In genomic region chr3:169818330-169818729, GRCh38 we compare ENCODE assay signal across 1 cellular context.
TF ChIP-seq lines count a peak whose summit lies in the region.

No MANE protein-coding gene starts in this region.

TF ChIP-seq in HepG2, 621 proteins besides CTCF, POLR2A, EP300 and RAD21:
- TF ChIP-seq ZNF292 (CRISPR knock-in tag; IDR thresholded peaks at IDR 0.05; ENCODE audit: borderline replicate concordance, low read depth) = no peak
- TF ChIP-seq ZNF383 (CRISPR knock-in tag; IDR thresholded peaks at IDR 0.05; ENCODE audit: borderline replicate concordance) = no peak
- no peak for TF ChIP-seq KAT7 (CRISPR knock-in tag; IDR thresholded peaks at IDR 0.05; ENCODE audit: borderline replicate concordance)
- TF ChIP-seq PAF1 (CRISPR knock-in tag; IDR thresholded peaks at IDR 0.05) = no peak
- no peak for TF ChIP-seq ZNF572 (CRISPR knock-in tag; IDR thresholded peaks at IDR 0.05)
- TF ChIP-seq ZHX1 (CRISPR knock-in tag; IDR thresholded peaks at IDR 0.05; ENCODE audit: low read depth) = no peak
- TF ChIP-seq ZNF598 (CRISPR knock-in tag; IDR thresholded peaks at IDR 0.05; ENCODE audit: borderline replicate concordance) = no peak
